ENCODE assay signal across 15 cellular contexts in the genomic region with DNA sequence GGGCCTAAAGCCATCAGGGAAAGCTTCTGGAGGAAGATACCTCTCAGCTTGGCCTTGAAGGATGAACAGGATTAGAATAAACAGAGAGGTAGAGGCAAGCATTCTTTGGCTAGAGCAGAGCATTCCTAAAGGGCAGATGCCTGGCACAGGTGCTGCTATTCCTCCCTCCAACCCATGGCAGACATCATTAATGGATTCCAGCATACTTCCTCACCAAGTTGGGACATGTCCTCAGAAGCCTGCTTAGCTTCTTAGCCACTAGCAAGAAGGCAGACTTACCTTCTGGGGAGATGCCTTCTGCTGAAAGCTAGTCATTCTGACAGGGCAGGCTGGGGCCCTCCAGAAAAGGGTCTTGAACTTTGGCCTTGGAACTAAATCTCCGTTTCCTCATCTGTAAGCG.
DNase-seq lines count a peak whose midpoint lies in the region; ATAC-seq and TF ChIP-seq lines count a peak whose summit lies in the region.
"Had no signal": no experiment of that assay in that cellular context is flagged by ENCODE, and none has a peak within 500 bp of the region (broad histone marks: within the 10 kb centered on the region; RNA-seq: fewer than 3 reads in every experiment).

No MANE protein-coding gene starts in this region.

- H3K4me3 ChIP-seq in BLaER1 treated with 17β-estradiol and CSF1 and Interleukin-3, amounts not matched to agents 10 nM and 100 nM: 0 out of 20 replicates have a peak overlapping the region, but pooled peaks of 1 of the 10 experiments have one; percentile 2
- no peak overlapping the region for H3K4me3 ChIP-seq in CD8-positive, alpha-beta T cell (ENCODE audit: low read depth, low read length)
- no peak overlapping the region for H3K4me3 ChIP-seq in mammary epithelial cell (replicated peaks in 1 of 3; ENCODE audit: insufficient read depth in 1 of 3, low read depth in 2 of 3, low read length in 3 of 3)
- H3K4me3 ChIP-seq in naive thymus-derived CD4-positive, alpha-beta T cell (ENCODE audit: low read length): no peak overlapping the region
- H3K4me3 ChIP-seq in transverse colon: no peak overlapping the region
- H3K4me3 ChIP-seq in dorsolateral prefrontal cortex: no peak overlapping the region

- peaks cover 54% of the 10 kb centered on the region for H3K79me2 ChIP-seq in mammary epithelial cell (ENCODE audit: insufficient read depth, low read length)
- H3K79me2 ChIP-seq: parathyroid adenoma had no signal

- H3K9me3 ChIP-seq in BLaER1 treated with 17β-estradiol and CSF1 and Interleukin-3, amounts not matched to agents 10 nM and 100 nM (replicated peaks in 1 of 11): no peaks in the 10 kb centered on the region
- H3K9me3 ChIP-seq in CD8-positive, alpha-beta T cell (ENCODE audit: low read length): no peaks in the 10 kb centered on the region
- H3K9me3 ChIP-seq in mammary epithelial cell (replicated peaks; ENCODE audit: insufficient read depth, low read length): no peaks in the 10 kb centered on the region
- no peaks in the 10 kb centered on the region for H3K9me3 ChIP-seq in naive thymus-derived CD4-positive, alpha-beta T cell (ENCODE audit: control insufficient read depth in 2 of 3, low read length in 3 of 3)
- H3K9me3 ChIP-seq in transverse colon: no peaks in the 10 kb centered on the region
- H3K9me3 ChIP-seq: BE2C had no signal

- H3K27ac Mint-ChIP-seq in CD8-positive, alpha-beta T cell: peak overlapping the region; percentile 46
- peak overlapping the region; percentile 16 to 81 (median 71) for H3K27ac Mint-ChIP-seq in naive thymus-derived CD4-positive, alpha-beta T cell

- H3K36me3 Mint-ChIP-seq in CD8-positive, alpha-beta T cell: peaks cover 47% of the 10 kb centered on the region
- peaks cover 0 to 19% (median 8%) of the 10 kb centered on the region in 5 donors for H3K36me3 Mint-ChIP-seq in naive thymus-derived CD4-positive, alpha-beta T cell

- H3K4me3 Mint-ChIP-seq in CD8-positive, alpha-beta T cell: no peak overlapping the region
- H3K4me3 Mint-ChIP-seq in naive thymus-derived CD4-positive, alpha-beta T cell: no peak overlapping the region

- no peak for TF ChIP-seq POLR2A in transverse colon (IDR thresholded peaks at IDR 0.05)

- no peak for TF ChIP-seq EP300 in transverse colon (IDR thresholded peaks at IDR 0.05; ENCODE audit: low read depth)

- no peaks in the 10 kb centered on the region for H3K9me3 Mint-ChIP-seq in CD8-positive, alpha-beta T cell
- no peaks in the 10 kb centered on the region for H3K9me3 Mint-ChIP-seq in naive thymus-derived CD4-positive, alpha-beta T cell

- dilution Hi-C loops in mammary epithelial cell (cut with HindIII; ENCODE audit: low sequenced_read_pairs): loop anchor here (5.0 kb wide), 1 partner anchor 62 kb away; no protein-coding TSS in a partner anchor

- peaks cover 0 to 38% (median 8%) of the 10 kb centered on the region in 11 experiments; a peak in 13 of 22 replicates for H3K36me3 ChIP-seq in BLaER1 treated with 17β-estradiol and CSF1 and Interleukin-3, amounts not matched to agents 10 nM and 100 nM
- peaks cover 9% of the 10 kb centered on the region for H3K36me3 ChIP-seq in CD8-positive, alpha-beta T cell (ENCODE audit: insufficient read depth, low read length)
- H3K36me3 ChIP-seq in mammary epithelial cell (ENCODE audit: insufficient read depth, low read length): peaks cover 14% of the 10 kb centered on the region
- H3K36me3 ChIP-seq in naive thymus-derived CD4-positive, alpha-beta T cell (ENCODE audit: control insufficient read depth in 2 of 3, insufficient read depth in 3 of 3, low read length in 3 of 3): peaks cover 0 to 38% (median 0%) of the 10 kb centered on the region in 3 experiments
- peaks cover 0 to 10% (median 4%) of the 10 kb centered on the region in 4 donors for H3K36me3 ChIP-seq in transverse colon
- H3K36me3 ChIP-seq: BE2C had no signal

- H2AFZ ChIP-seq in mammary epithelial cell (ENCODE audit: low read depth, low read length): no peak overlapping the region
- H2AFZ ChIP-seq: parathyroid adenoma had no signal

- intact Hi-C loops in CD8-positive, alpha-beta T cell (cut with DNase I, micrococcal nuclease): no loop called here
- intact Hi-C loops in mammary epithelial cell (cut with micrococcal nuclease): loop anchor here (10.0 kb wide), 1 partner anchor 1209 kb away; no protein-coding TSS in a partner anchor
- intact Hi-C loops in naive thymus-derived CD4-positive, alpha-beta T cell (cut with micrococcal nuclease): no loop called here
- intact Hi-C loops in transverse colon (cut with DNase I; ENCODE audit: low total_unique reads): no loop called here
- intact Hi-C loops in dorsolateral prefrontal cortex (cut with DNase I): no loop called here

- H3K9ac ChIP-seq in BLaER1 treated with 17β-estradiol and CSF1 and Interleukin-3, amounts not matched to agents 10 nM and 100 nM: peak overlapping the region in 1 of 11 experiments; percentile 48; a peak in 3 of 22 replicates
- no peak overlapping the region for H3K9ac ChIP-seq in mammary epithelial cell (ENCODE audit: insufficient read depth, low read length)
- H3K9ac ChIP-seq: parathyroid adenoma had no signal

- TF ChIP-seq CTCF in CD8-positive, alpha-beta T cell (IDR thresholded peaks at IDR 0.05): no peak
- TF ChIP-seq CTCF in mammary epithelial cell (conservative IDR thresholded peaks at IDR 0.05 in 1 of 2, IDR thresholded peaks at IDR 0.05 in 1 of 2; ENCODE audit: extremely low read depth in 1 of 2, insufficient read depth in 1 of 2, low read depth in 1 of 2, low read length in 2 of 2) (no peak), transverse colon (IDR thresholded peaks at IDR 0.05) (no peak), dorsolateral prefrontal cortex (IDR thresholded peaks at IDR 0.05 in 54 of 56, conservative IDR thresholded peaks at IDR 0.05 in 2 of 56; ENCODE audit: low read depth in 1 of 56, partially characterized antibody in 56 of 56) (no peak)

- in situ Hi-C loops in mammary epithelial cell (cut with MboI; ENCODE audit: low sequenced_read_pairs in 2 of 2) (no loop called here), transverse colon (cut with MboI; ENCODE audit: low pct_ligation_motif_present in 1 of 4, low pct_unique_long_range_greater_than_20kb in 1 of 4, low sequenced_read_pairs in 3 of 4) (loop anchor here in 2 of 4 donors (5.0 to 10.0 kb wide), 2 partner anchors 131 to 138 kb away; no protein-coding TSS in a partner anchor)

- no TSS peak for BruUV-seq in mammary epithelial cell (replicated peaks; lab: Mats Ljungman, UMichigan)

- peak overlapping the region in 10 of 11 experiments; percentile 11 to 100 (median 66); a peak in 14 of 22 replicates for H3K4me2 ChIP-seq in BLaER1 treated with 17β-estradiol and CSF1 and Interleukin-3, amounts not matched to agents 10 nM and 100 nM
- peak overlapping the region; percentile 17 for H3K4me2 ChIP-seq in mammary epithelial cell (ENCODE audit: insufficient read depth, low read depth, low read length)

- CTCF ChIA-PET in CD8-positive, alpha-beta T cell (lab: Charles Lee): interaction anchor here (1.0 to 15.1 kb wide), 3 partner anchors 11 to 138 kb away, joined by 3 to 267 read pairs (median 85); no protein-coding TSS in a partner anchor
- CTCF ChIA-PET in mammary epithelial cell (lab: Charles Lee; ENCODE audit: low non-redundant PET): interaction anchor here (0.6 kb wide), 1 partner anchor 72 kb away, joined by 3 read pairs; no protein-coding TSS in a partner anchor
- CTCF ChIA-PET in naive thymus-derived CD4-positive, alpha-beta T cell (lab: Charles Lee): interaction anchor here (6.0 kb wide), 1 partner anchor 139 kb away, joined by 80 read pairs; no protein-coding TSS in a partner anchor

- WGBS in mammary epithelial cell (ENCODE audit: low coverage, missing lambda C conversion rate): no CpG with 5 or more reads among the region's 2 CpGs
- 90% methylated on average over 2 of the region's 2 CpGs; no CpG with 5 or more reads in 1 of the 2 donors for WGBS in transverse colon (ENCODE audit: low coverage in 1 of 2), 2 donors

- DNase-seq in CD8-positive, alpha-beta T cell: no peak
- peak; percentile 76 for DNase-seq in mammary epithelial cell
- DNase-seq in naive thymus-derived CD4-positive, alpha-beta T cell: no peak
- DNase-seq in NCI-H1105 (lab: John Stamatoyannopoulos, UW): no peak
- DNase-seq in transverse colon: no peak
- DNase-seq in dorsolateral prefrontal cortex: no peak
- DNase-seq: activated gamma-delta T cell; BE2C; central memory CD4-positive, alpha-beta T cell; DMS79 treated with DMSO at 0.1 percent for 48 hours; islet precursor cell; NCI-H2029; NCI-H526 had no signal

- H3K27me3 Mint-ChIP-seq in CD8-positive, alpha-beta T cell (ENCODE audit: low read depth): no peaks in the 10 kb centered on the region
- no peaks in the 10 kb centered on the region for H3K27me3 Mint-ChIP-seq in naive thymus-derived CD4-positive, alpha-beta T cell

- peaks cover 0 to 79% (median 0%) of the 10 kb centered on the region in 11 experiments; a peak in 6 of 22 replicates for H4K20me1 ChIP-seq in BLaER1 treated with 17β-estradiol and CSF1 and Interleukin-3, amounts not matched to agents 10 nM and 100 nM
- H4K20me1 ChIP-seq in mammary epithelial cell (ENCODE audit: insufficient read depth, low read length): no peaks in the 10 kb centered on the region

- peak overlapping the region in 4 of 11 experiments; percentile 4 to 39 (median 20); a peak in 3 of 22 replicates for H3K27ac ChIP-seq in BLaER1 treated with 17β-estradiol and CSF1 and Interleukin-3, amounts not matched to agents 10 nM and 100 nM
- no peak overlapping the region for H3K27ac ChIP-seq in CD8-positive, alpha-beta T cell (ENCODE audit: low read depth, low read length)
- H3K27ac ChIP-seq in mammary epithelial cell (ENCODE audit: insufficient read depth, low read depth, low read length): no peak overlapping the region
- H3K27ac ChIP-seq in naive thymus-derived CD4-positive, alpha-beta T cell (ENCODE audit: low read depth, low read length): no peak overlapping the region
- H3K27ac ChIP-seq in transverse colon: no peak overlapping the region
- peak overlapping the region in 2 of 59 donors; percentile 4 to 29 for H3K27ac ChIP-seq in dorsolateral prefrontal cortex
- H3K27ac ChIP-seq: parathyroid adenoma had no signal

- peaks cover 84 to 95% (median 93%) of the 10 kb centered on the region in 10 experiments for H3K4me1 ChIP-seq in BLaER1 treated with 17β-estradiol and CSF1 and Interleukin-3, amounts not matched to agents 10 nM and 100 nM
- peaks cover 25% of the 10 kb centered on the region for H3K4me1 ChIP-seq in CD8-positive, alpha-beta T cell (ENCODE audit: insufficient read depth, low read length)
- H3K4me1 ChIP-seq in mammary epithelial cell (ENCODE audit: insufficient read depth, low read length) (peaks cover 50% of the 10 kb centered on the region), transverse colon (peaks cover 11 to 25% (median 19%) of the 10 kb centered on the region in 4 donors)
- H3K4me1 ChIP-seq in naive thymus-derived CD4-positive, alpha-beta T cell (ENCODE audit: control insufficient read depth in 2 of 2, insufficient read depth in 2 of 2, low read length in 2 of 2): peaks cover 20 to 23% of the 10 kb centered on the region in 2 donors
- H3K4me1 ChIP-seq: parathyroid adenoma had no signal

- POLR2A ChIA-PET in CD8-positive, alpha-beta T cell (lab: Charles Lee): no interaction called here
- POLR2A ChIA-PET in naive thymus-derived CD4-positive, alpha-beta T cell (lab: Charles Lee): no interaction called here

- no peaks in the 10 kb centered on the region for H3K27me3 ChIP-seq in BLaER1 treated with 17β-estradiol and CSF1 and Interleukin-3, amounts not matched to agents 10 nM and 100 nM
- no peaks in the 10 kb centered on the region for H3K27me3 ChIP-seq in CD8-positive, alpha-beta T cell (ENCODE audit: insufficient read depth, low read length)
- H3K27me3 ChIP-seq in mammary epithelial cell (ENCODE audit: insufficient read depth, low read length) (no peaks in the 10 kb centered on the region), transverse colon (no peaks in the 10 kb centered on the region), dorsolateral prefrontal cortex (no peaks in the 10 kb centered on the region)
- no peaks in the 10 kb centered on the region for H3K27me3 ChIP-seq in naive thymus-derived CD4-positive, alpha-beta T cell (ENCODE audit: control insufficient read depth in 2 of 2, insufficient read depth in 2 of 2, low read length in 2 of 2)
- H3K27me3 ChIP-seq: BE2C had no signal

- ATAC-seq in CD8-positive, alpha-beta T cell: no peak
- ATAC-seq in naive thymus-derived CD4-positive, alpha-beta T cell: no peak

- H3K4me1 Mint-ChIP-seq in CD8-positive, alpha-beta T cell (ENCODE audit: low read depth): peaks cover 71% of the 10 kb centered on the region
- peaks cover 36 to 81% (median 63%) of the 10 kb centered on the region in 7 donors for H3K4me1 Mint-ChIP-seq in naive thymus-derived CD4-positive, alpha-beta T cell
